Comparison of ENCODE assay signal across 1 cellular context in the genomic region with DNA sequence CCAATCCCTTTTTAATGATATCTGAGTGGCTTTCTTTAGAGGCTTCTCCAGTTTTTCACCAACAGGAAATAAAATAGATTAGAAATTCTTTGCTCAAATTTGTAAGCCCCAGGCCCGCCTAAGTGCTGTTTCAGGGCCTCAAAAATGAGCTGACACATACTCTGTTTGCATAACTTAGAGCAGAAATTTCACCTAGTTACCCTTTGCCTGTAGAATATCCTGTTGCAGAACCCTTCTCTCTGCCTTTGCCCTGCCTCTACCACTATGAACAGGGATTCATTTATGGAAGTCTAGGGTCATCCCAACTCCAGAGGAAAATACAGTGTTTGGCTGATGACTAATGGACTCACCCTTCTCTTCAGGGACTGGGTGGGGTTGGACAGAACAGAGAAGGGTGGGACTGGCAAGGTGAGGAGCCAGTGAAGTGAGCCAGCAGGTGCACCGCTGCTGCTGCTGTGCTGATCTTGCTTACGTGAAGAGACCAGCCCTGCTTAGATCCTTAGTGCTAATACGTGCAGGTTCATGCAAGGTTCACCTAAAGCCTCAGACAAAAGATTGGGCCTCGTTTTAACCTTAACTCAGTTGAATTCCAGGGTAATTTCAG.
TF ChIP-seq lines count a peak whose summit lies in the region.

No MANE protein-coding gene starts in this region.

TF ChIP-seq in HCT116, 20 proteins besides CTCF, POLR2A, EP300 and RAD21:
- TF ChIP-seq JUND (IDR thresholded peaks at IDR 0.05) = no peak
- TF ChIP-seq POLR2AphosphoS5 (IDR thresholded peaks at IDR 0.05; ENCODE audit: low read depth, low read length) = no peak
- TF ChIP-seq, protein P1, sequence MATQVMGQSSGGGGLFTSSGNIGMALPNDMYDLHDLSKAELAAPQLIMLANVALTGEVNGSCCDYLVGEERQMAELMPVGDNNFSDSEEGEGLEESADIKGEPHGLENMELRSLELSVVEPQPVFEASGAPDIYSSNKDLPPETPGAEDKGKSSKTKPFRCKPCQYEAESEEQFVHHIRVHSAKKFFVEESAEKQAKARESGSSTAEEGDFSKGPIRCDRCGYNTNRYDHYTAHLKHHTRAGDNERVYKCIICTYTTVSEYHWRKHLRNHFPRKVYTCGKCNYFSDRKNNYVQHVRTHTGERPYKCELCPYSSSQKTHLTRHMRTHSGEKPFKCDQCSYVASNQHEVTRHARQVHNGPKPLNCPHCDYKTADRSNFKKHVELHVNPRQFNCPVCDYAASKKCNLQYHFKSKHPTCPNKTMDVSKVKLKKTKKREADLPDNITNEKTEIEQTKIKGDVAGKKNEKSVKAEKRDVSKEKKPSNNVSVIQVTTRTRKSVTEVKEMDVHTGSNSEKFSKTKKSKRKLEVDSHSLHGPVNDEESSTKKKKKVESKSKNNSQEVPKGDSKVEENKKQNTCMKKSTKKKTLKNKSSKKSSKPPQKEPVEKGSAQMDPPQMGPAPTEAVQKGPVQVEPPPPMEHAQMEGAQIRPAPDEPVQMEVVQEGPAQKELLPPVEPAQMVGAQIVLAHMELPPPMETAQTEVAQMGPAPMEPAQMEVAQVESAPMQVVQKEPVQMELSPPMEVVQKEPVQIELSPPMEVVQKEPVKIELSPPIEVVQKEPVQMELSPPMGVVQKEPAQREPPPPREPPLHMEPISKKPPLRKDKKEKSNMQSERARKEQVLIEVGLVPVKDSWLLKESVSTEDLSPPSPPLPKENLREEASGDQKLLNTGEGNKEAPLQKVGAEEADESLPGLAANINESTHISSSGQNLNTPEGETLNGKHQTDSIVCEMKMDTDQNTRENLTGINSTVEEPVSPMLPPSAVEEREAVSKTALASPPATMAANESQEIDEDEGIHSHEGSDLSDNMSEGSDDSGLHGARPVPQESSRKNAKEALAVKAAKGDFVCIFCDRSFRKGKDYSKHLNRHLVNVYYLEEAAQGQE (IDR thresholded peaks at IDR 0.05; ENCODE audit: low read depth) = no peak
- no peak for TF ChIP-seq TCF7L2 (IDR thresholded peaks at IDR 0.05; ENCODE audit: borderline replicate concordance, extremely low read depth, insufficient read depth, insufficient read length)
- TF ChIP-seq, protein P2, sequence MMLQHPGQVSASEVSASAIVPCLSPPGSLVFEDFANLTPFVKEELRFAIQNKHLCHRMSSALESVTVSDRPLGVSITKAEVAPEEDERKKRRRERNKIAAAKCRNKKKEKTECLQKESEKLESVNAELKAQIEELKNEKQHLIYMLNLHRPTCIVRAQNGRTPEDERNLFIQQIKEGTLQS (IDR thresholded peaks at IDR 0.05) = no peak
- TF ChIP-seq ZFX (IDR thresholded peaks at IDR 0.05) = no peak
- TF ChIP-seq CEBPB (IDR thresholded peaks at IDR 0.05; ENCODE audit: low read depth) = no peak
- TF ChIP-seq YY1 (IDR thresholded peaks at IDR 0.05; ENCODE audit: extremely low read depth, insufficient replicate concordance, low read depth, low read length) = no peak
- no peak for TF ChIP-seq ZNF274 (IDR thresholded peaks at IDR 0.05; ENCODE audit: low read depth, low read length)
- TF ChIP-seq EZH2 (IDR thresholded peaks at IDR 0.05) = no peak
- TF ChIP-seq, protein P3, sequence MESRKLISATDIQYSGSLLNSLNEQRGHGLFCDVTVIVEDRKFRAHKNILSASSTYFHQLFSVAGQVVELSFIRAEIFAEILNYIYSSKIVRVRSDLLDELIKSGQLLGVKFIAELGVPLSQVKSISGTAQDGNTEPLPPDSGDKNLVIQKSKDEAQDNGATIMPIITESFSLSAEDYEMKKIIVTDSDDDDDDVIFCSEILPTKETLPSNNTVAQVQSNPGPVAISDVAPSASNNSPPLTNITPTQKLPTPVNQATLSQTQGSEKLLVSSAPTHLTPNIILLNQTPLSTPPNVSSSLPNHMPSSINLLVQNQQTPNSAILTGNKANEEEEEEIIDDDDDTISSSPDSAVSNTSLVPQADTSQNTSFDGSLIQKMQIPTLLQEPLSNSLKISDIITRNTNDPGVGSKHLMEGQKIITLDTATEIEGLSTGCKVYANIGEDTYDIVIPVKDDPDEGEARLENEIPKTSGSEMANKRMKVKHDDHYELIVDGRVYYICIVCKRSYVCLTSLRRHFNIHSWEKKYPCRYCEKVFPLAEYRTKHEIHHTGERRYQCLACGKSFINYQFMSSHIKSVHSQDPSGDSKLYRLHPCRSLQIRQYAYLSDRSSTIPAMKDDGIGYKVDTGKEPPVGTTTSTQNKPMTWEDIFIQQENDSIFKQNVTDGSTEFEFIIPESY (IDR thresholded peaks at IDR 0.05; ENCODE audit: extremely low read depth, insufficient replicate concordance, low read length) = no peak
- TF ChIP-seq FOSL1 (IDR thresholded peaks at IDR 0.05; ENCODE audit: low read depth) = no peak
- TF ChIP-seq, protein P4, sequence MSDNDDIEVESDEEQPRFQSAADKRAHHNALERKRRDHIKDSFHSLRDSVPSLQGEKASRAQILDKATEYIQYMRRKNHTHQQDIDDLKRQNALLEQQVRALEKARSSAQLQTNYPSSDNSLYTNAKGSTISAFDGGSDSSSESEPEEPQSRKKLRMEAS (IDR thresholded peaks at IDR 0.05) = no peak
- no peak for TF ChIP-seq CBX3 (IDR thresholded peaks at IDR 0.05; ENCODE audit: low read depth)
- no peak for TF ChIP-seq SP1 (IDR thresholded peaks at IDR 0.05; ENCODE audit: low read depth)
- no peak for TF ChIP-seq EZH2phosphoT487 (IDR thresholded peaks at IDR 0.05; ENCODE audit: borderline replicate concordance)
- no peak for TF ChIP-seq SIN3A (IDR thresholded peaks at IDR 0.05; ENCODE audit: low read depth)
- no peak for TF ChIP-seq SRF (IDR thresholded peaks at IDR 0.05; ENCODE audit: low read depth)
